In genomic region chrX:76850851-76851250, GRCh38 we compare ENCODE assay signal across 17 cellular contexts.
DNase-seq lines count a peak whose midpoint lies in the region; ATAC-seq and TF ChIP-seq lines count a peak whose summit lies in the region.
"Had no signal": no experiment of that assay in that cellular context is flagged by ENCODE, and none has a peak within 500 bp of the region (broad histone marks: within the 10 kb centered on the region; RNA-seq: fewer than 3 reads in every experiment).

No MANE protein-coding gene starts in this region.

- no peak overlapping the region for H2AFZ ChIP-seq in Karpas-422 (ENCODE audit: low read length)

- ATAC-seq in GM21360 (IDR thresholded peaks at IDR 0.05; ENCODE audit: unreplicated experiment) = no peak
- ATAC-seq: activated CD4-positive, CD25-positive, alpha-beta regulatory T cell treated with anti-CD3 and anti-CD28 coated beads, Interleukin-2, amount 50 U/mL, for 24 hours; body of pancreas; natural killer cell had no signal

- no peaks in the 10 kb centered on the region for H3K4me1 ChIP-seq in Karpas-422 (ENCODE audit: low read length)
- H3K4me1 ChIP-seq: body of pancreas had no signal

- no peak overlapping the region for H3K4me3 ChIP-seq in Karpas-422 (ENCODE audit: low read length)
- no peak overlapping the region for H3K4me3 ChIP-seq in WERI-Rb-1 (ENCODE audit: low read depth, low read length)
- H3K4me3 ChIP-seq: body of pancreas, lung had no signal

- H3K9me2 ChIP-seq in Karpas-422 (replicated peaks; ENCODE audit: insufficient read depth, low read length) = no peaks in the 10 kb centered on the region

- no peak overlapping the region for H3K27ac ChIP-seq in Karpas-422 (ENCODE audit: low read length)
- H3K27ac ChIP-seq in WERI-Rb-1 = no peak overlapping the region
- H3K27ac ChIP-seq: body of pancreas had no signal

- TF ChIP-seq CTCF in WERI-Rb-1 (IDR thresholded peaks at IDR 0.05; ENCODE audit: low read depth, low read length) = peak; percentile 67

- no peaks in the 10 kb centered on the region for H3K79me2 ChIP-seq in Karpas-422 (ENCODE audit: low read length)

- no peak overlapping the region for H3K9ac ChIP-seq in Karpas-422 (ENCODE audit: low read length)

- no peak overlapping the region for H3K4me2 ChIP-seq in Karpas-422 (ENCODE audit: low read depth, low read length, poor library complexity, severe bottlenecking)

- H3K36me3 ChIP-seq in Karpas-422 (ENCODE audit: insufficient read depth, low read length) (no peaks in the 10 kb centered on the region), WERI-Rb-1 (no peaks in the 10 kb centered on the region)

- H3K9me3 ChIP-seq in Karpas-422 (ENCODE audit: low read length) = no peaks in the 10 kb centered on the region
- H3K9me3 ChIP-seq in WERI-Rb-1 (ENCODE audit: severe bottlenecking) = no peaks in the 10 kb centered on the region
- H3K9me3 ChIP-seq: body of pancreas had no signal

- peak; percentile 39 for DNase-seq in DMS53 (lab: John Stamatoyannopoulos, UW)
- no peak for DNase-seq in DMS53 treated with DMSO at 0.1 percent for 48 hours (lab: John Stamatoyannopoulos, UW; ENCODE audit: unreplicated experiment)
- peak; percentile 55 for DNase-seq in Karpas-422
- DNase-seq in WERI-Rb-1 = no peak
- peak; percentile 0 for DNase-seq in midbrain (lab: John Stamatoyannopoulos, UW)
- no peak for DNase-seq in SW 1271 (lab: John Stamatoyannopoulos, UW)
- DNase-seq in EL = no peak
- DNase-seq: activated CD8-positive, alpha-beta memory T cell treated with anti-CD3 and anti-CD28 coated beads, Interleukin-2, amount 50 U/mL, for 4 hours; activated naive CD4-positive, alpha-beta T cell treated with anti-CD3 and anti-CD28 coated beads, Interleukin-2, amount 10 ng/mL, durations not matched to agents 7 days and 5 days; body of pancreas; natural killer cell; NCI-H1436 treated with DMSO at 0.1 percent for 48 hours; NCI-H510A treated with DMSO at 0.1 percent for 48 hours; T-helper 1 cell had no signal

- H3K27me3 ChIP-seq in Karpas-422 (ENCODE audit: low read length) = no peaks in the 10 kb centered on the region
- H3K27me3 ChIP-seq in WERI-Rb-1 (ENCODE audit: insufficient read depth, low read depth, severe bottlenecking) = no peaks in the 10 kb centered on the region
- H3K27me3 ChIP-seq: body of pancreas had no signal

- H4K20me1 ChIP-seq in Karpas-422 (ENCODE audit: insufficient read depth, low read depth, low read length) = no peaks in the 10 kb centered on the region

Comparison
In these comparisons a context has a peak if more than half of its experiments do, and no peak if none do; other contexts are left out.
1. DNase-seq: peak in DMS53 (single experiment), Karpas-422 (single experiment) and midbrain (single experiment); none in DMS53 treated with DMSO at 0.1 percent for 48 hours (single experiment), WERI-Rb-1 (single experiment), SW 1271 (0 of 2) and EL (single experiment).